ENCODE assay signal across 1 cellular context in the genomic region with DNA sequence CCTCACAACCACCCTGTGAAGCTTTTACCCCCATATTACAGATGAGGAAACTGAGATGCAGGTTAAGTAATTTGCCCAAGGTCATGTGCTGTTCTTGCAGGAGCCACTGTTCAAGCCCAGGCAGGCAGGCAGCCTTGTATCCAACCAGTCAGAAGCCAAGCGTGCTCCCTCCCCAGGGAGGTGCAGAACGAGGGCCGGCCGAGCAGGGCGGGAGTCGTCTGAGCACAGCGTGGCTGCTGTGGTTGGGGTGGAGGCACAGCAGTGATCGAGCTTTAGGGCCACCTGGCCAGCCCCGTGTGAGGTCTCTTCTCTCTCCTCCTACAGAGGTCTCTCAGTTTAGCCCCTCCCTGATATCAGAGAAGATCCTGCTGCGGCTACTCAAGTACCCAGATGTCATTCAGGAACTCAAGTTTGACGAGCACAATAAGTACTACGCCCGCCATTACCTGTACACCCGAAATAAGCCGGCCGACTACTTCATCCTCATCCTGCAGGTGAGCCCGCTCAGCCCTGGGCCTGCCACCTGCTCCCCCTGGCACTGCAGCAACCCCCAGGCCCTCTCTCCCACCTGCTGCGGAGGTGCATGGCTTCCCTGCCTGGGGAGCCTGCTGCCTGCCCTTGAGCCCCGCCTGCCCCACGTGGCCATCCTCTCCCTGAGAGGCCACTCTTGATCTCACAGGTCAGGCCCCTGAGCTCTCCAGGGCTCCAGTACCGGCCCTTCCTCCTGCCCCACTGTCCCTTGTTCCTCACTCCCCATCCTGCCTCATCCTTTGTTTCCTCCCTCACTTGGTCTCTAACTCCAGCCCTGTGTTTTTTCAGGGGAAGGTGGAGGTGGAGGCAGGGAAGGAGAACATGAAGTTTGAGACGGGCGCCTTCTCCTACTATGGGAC.
A peak's percentile ranks its signal among the peaks of the same experiment; 100 is the strongest.
TF ChIP-seq lines count a peak whose summit lies in the region.

No MANE protein-coding gene starts in this region.

TF ChIP-seq in K562, 482 proteins besides CTCF, POLR2A, EP300 and RAD21:
- TF ChIP-seq SMC3 (conservative IDR thresholded peaks at IDR 0.05; ENCODE audit: insufficient read depth, low read depth, low read length) (no peak), ESRRA (IDR thresholded peaks at IDR 0.05; ENCODE audit: borderline replicate concordance, low read depth) (peak; percentile 63; the same call in 1 of the 2 replicates)
